1 cellular context compared by ENCODE assay signal in genomic region chr7:150359007-150359917, GRCh38.
TF ChIP-seq lines count a peak whose summit lies in the region.

No MANE protein-coding gene starts in this region.

TF ChIP-seq in K562, 482 proteins besides CTCF, POLR2A, EP300 and RAD21 (continued from another document and continues in another):
- TF ChIP-seq IRF2 (CRISPR knock-in tag; IDR thresholded peaks at IDR 0.05) (0 out of 2 replicates have a peak, but pooled peaks have one; percentile 6), MTA2 (IDR thresholded peaks at IDR 0.05; ENCODE audit: low read depth) (peak; percentile 30; the same call in 1 of the 2 replicates), SRSF1 (IDR thresholded peaks at IDR 0.05; ENCODE audit: low read depth, low read length) (no peak), STAT6 (CRISPR knock-in tag; IDR thresholded peaks at IDR 0.05) (no peak), ZNF445 (CRISPR knock-in tag; IDR thresholded peaks at IDR 0.05; ENCODE audit: low read depth) (no peak), CREB5 (CRISPR knock-in tag; IDR thresholded peaks at IDR 0.05) (no peak), ATF1 (CRISPR knock-in tag; IDR thresholded peaks at IDR 0.05) (no peak), ATF1 (tag; IDR thresholded peaks at IDR 0.05) (no peak), ZNF57 (CRISPR knock-in tag; IDR thresholded peaks at IDR 0.05) (no peak), FOXK1 (CRISPR knock-in tag; IDR thresholded peaks at IDR 0.05; ENCODE audit: borderline replicate concordance) (0 out of 2 replicates have a peak, but pooled peaks have one; percentile 64), TFAM (CRISPR knock-in tag; conservative IDR thresholded peaks at IDR 0.05) (no peak), BHLHE40 (IDR thresholded peaks at IDR 0.05; ENCODE audit: low read length) (no peak), NKRF (IDR thresholded peaks at IDR 0.05; ENCODE audit: borderline replicate concordance) (peak; percentile 61), NELFE (IDR thresholded peaks at IDR 0.05; ENCODE audit: insufficient read depth, insufficient read length) (no peak), MCM3 (IDR thresholded peaks at IDR 0.05) (no peak), LARP7 (IDR thresholded peaks at IDR 0.05) (peak; percentile 78), ZNF217 (CRISPR knock-in tag; IDR thresholded peaks at IDR 0.05) (no peak), SMARCA5 (IDR thresholded peaks at IDR 0.05) (peak; percentile 48; the same call in 1 of the 2 replicates), DACH1 (IDR thresholded peaks at IDR 0.05; ENCODE audit: partially characterized antibody) (no peak), HINFP (tag; conservative IDR thresholded peaks at IDR 0.05; ENCODE audit: low read depth) (no peak), PPARD (CRISPR knock-in tag; IDR thresholded peaks at IDR 0.05) (no peak), RNF219 (CRISPR knock-in tag; IDR thresholded peaks at IDR 0.05) (no peak), KAT7 (CRISPR knock-in tag; IDR thresholded peaks at IDR 0.05; ENCODE audit: borderline replicate concordance) (no peak), SIX5 (IDR thresholded peaks at IDR 0.05; ENCODE audit: borderline replicate concordance in 1 of 2, insufficient read depth in 1 of 2, low read depth in 1 of 2, low read length in 2 of 2) (no peak), ZNF398 (CRISPR knock-in tag; IDR thresholded peaks at IDR 0.05) (no peak), ARNT (IDR thresholded peaks at IDR 0.05) (peak in 1 of 2 experiments; percentile 49; a peak in 1 of 4 replicates), ZNF668 (CRISPR knock-in tag; IDR thresholded peaks at IDR 0.05) (no peak), ARID3A (IDR thresholded peaks at IDR 0.05; ENCODE audit: borderline replicate concordance, low read depth, low read length) (no peak), RBM22 (IDR thresholded peaks at IDR 0.05; ENCODE audit: low read depth, low read length, poor library complexity, severe bottlenecking) (no peak), NCOA4 (IDR thresholded peaks at IDR 0.05; ENCODE audit: partially characterized antibody) (peak; percentile 72), SAP30 (IDR thresholded peaks at IDR 0.05; ENCODE audit: borderline replicate concordance, insufficient read depth, low read depth, low read length, poor library complexity, severe bottlenecking) (no peak), GMEB1 (CRISPR knock-in tag; IDR thresholded peaks at IDR 0.05) (no peak), ZNF146 (CRISPR knock-in tag; IDR thresholded peaks at IDR 0.05; ENCODE audit: unreplicated experiment) (no peak), NR0B1 (IDR thresholded peaks at IDR 0.05; ENCODE audit: partially characterized antibody) (no peak), ZNF274 (IDR thresholded peaks at IDR 0.05; ENCODE audit: borderline replicate concordance, low read depth, low read length) (no peak), ARHGAP35 (IDR thresholded peaks at IDR 0.05; ENCODE audit: partially characterized antibody) (peak; percentile 59), TCF15 (CRISPR knock-in tag; IDR thresholded peaks at IDR 0.05) (no peak), ETV6 (IDR thresholded peaks at IDR 0.05; ENCODE audit: borderline replicate concordance in 1 of 2, low read depth in 2 of 2, low read length in 1 of 2) (no peak), ETV6 (CRISPR knock-in tag; IDR thresholded peaks at IDR 0.05; ENCODE audit: borderline replicate concordance) (0 out of 2 replicates have a peak, but pooled peaks have one; percentile 1), ZNF212 (CRISPR knock-in tag; IDR thresholded peaks at IDR 0.05) (no peak), MAFG (tag; conservative IDR thresholded peaks at IDR 0.05) (no peak), ZNF3 (CRISPR knock-in tag; IDR thresholded peaks at IDR 0.05) (no peak), POLR3A (IDR thresholded peaks at IDR 0.05; ENCODE audit: borderline replicate concordance, extremely low read depth, insufficient read depth, insufficient read length) (no peak), HDAC8 (tag; IDR thresholded peaks at IDR 0.05) (no peak), ZNF324 (CRISPR knock-in tag; IDR thresholded peaks at IDR 0.05) (no peak), CTBP1 (IDR thresholded peaks at IDR 0.05; ENCODE audit: borderline replicate concordance) (no peak), SMARCA4 (IDR thresholded peaks at IDR 0.05) (no peak), KLF10 (CRISPR knock-in tag; IDR thresholded peaks at IDR 0.05) (no peak), CREBBP (IDR thresholded peaks at IDR 0.05; ENCODE audit: low read depth, low read length) (peak; percentile 60), CHD1 (IDR thresholded peaks at IDR 0.05; ENCODE audit: low read length) (no peak)
